In genomic region chr17:33637534-33637933, GRCh38 we compare ENCODE assay signal across 23 cellular contexts.
"Had no signal": no experiment of that assay in that cellular context is flagged by ENCODE, and none has a peak within 500 bp of the region (broad histone marks: within the 10 kb centered on the region; RNA-seq: fewer than 3 reads in every experiment).

No MANE protein-coding gene starts in this region.

- H3K36me3 Mint-ChIP-seq: natural killer cell, neural progenitor cell had no signal

- H3K27me3 ChIP-seq: adrenal gland, body of pancreas, neural progenitor cell, tibial artery had no signal

- ATAC-seq: activated T-cell treated with anti-CD3 and anti-CD28 coated beads, Interleukin-2, amount 50 U/mL, for 4 hours; body of pancreas; left lung; lower lobe of right lung; natural killer cell; right cardiac atrium had no signal

- H3K9me3 ChIP-seq: adrenal gland, body of pancreas, lower lobe of right lung, tibial artery had no signal

- H3K36me3 ChIP-seq: adrenal gland, esophagus squamous epithelium, left lung, lower lobe of right lung, neural progenitor cell, spleen, suprapubic skin, tibial artery had no signal

- H3K27ac Mint-ChIP-seq: activated CD4-positive, alpha-beta T cell treated with anti-CD3 and anti-CD28 coated beads, Interleukin-2, amount 10 ng/mL, durations not matched to agents 24 days and 14 days; activated naive CD4-positive, alpha-beta T cell treated with anti-CD3 and anti-CD28 coated beads for 36 hours; natural killer cell; neural progenitor cell had no signal

- H3K27me3 Mint-ChIP-seq: activated CD4-positive, alpha-beta T cell treated with anti-CD3 and anti-CD28 coated beads, Interleukin-2, amount 10 ng/mL, durations not matched to agents 24 days and 14 days had no signal

- H3K27ac ChIP-seq: adrenal gland, body of pancreas, esophagus squamous epithelium, left lung, lower lobe of right lung, neural progenitor cell, SK-N-MC, spleen, suprapubic skin, tibial artery had no signal

- H3K4me3 Mint-ChIP-seq: activated CD4-positive, alpha-beta T cell treated with anti-CD3 and anti-CD28 coated beads, Interleukin-2, amount 10 ng/mL, durations not matched to agents 24 days and 14 days; activated naive CD4-positive, alpha-beta T cell treated with anti-CD3 and anti-CD28 coated beads for 36 hours; activated T-cell treated with anti-CD3 and anti-CD28 coated beads, Interleukin-2, amount 50 U/mL, for 4 hours; natural killer cell; neural progenitor cell had no signal

- H3K4me3 ChIP-seq: adrenal gland, body of pancreas, esophagus squamous epithelium, left lung, lower lobe of right lung, neural progenitor cell, SK-N-MC, spleen, suprapubic skin, tibial artery had no signal

- H3K4me1 ChIP-seq: adrenal gland, body of pancreas, left lung, lower lobe of right lung, spleen, suprapubic skin, tibial artery had no signal

- DNase-seq: activated CD4-positive, alpha-beta T cell treated with anti-CD3 and anti-CD28 coated beads, Interleukin-2, amount 10 ng/mL, durations not matched to agents 24 days and 14 days; activated effector memory CD4-positive, alpha-beta T cell treated with anti-CD3 and anti-CD28 coated beads, Interleukin-2, amount 50 U/mL, for 16 hours; activated naive CD4-positive, alpha-beta T cell treated with anti-CD3 and anti-CD28 coated beads for 36 hours; activated T-cell treated with anti-CD3 and anti-CD28 coated beads, Interleukin-2, amount 50 U/mL, for 4 hours; adrenal gland; aorta; body of pancreas; dermis blood vessel endothelial cell; effector CD4-positive, alpha-beta T cell; esophagus squamous epithelium; kidney glomerular epithelial cell; left lung; lower lobe of right lung; mesenchymal stem cell; natural killer cell; posterior cingulate gyrus; right cardiac atrium; spleen; stimulated activated naive CD4-positive, alpha-beta T cell; tibial artery had no signal
